21 cellular contexts compared by ENCODE assay signal in the genomic region with DNA sequence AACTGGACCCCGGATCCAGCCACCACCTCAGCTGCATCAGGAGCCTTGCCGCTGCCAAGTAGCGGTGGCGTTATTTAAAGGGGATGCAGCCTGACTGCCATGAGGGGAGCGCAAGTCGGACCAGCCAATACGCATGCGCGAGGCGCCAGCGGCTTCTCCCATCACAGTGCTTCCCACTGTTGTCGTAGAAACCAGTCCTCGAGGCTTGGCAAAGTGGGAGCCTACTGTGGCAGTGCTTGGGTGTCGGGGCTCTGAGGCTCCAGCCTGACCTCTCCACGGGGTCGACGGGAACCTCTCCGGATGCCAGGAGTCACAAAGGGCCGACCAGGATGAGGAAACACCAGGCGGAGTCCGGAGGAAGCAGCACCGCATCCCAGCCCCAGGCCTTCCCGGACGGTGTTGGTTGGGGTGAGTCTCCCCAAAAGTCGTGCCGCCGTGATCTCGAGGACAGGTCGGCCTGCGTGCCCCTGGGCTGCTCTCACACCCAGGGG.
"Had no signal": no experiment of that assay in that cellular context is flagged by ENCODE, and none has a peak within 500 bp of the region (broad histone marks: within the 10 kb centered on the region; RNA-seq: fewer than 3 reads in every experiment).

No MANE protein-coding gene starts in this region.

- DNase-seq: Karpas-422, KG1, MG63, NCI-H1092 treated with DMSO at 0.1 percent for 48 hours, NCI-H1436, NCI-H187, NCI-H2029, NCI-H2081 treated with DMSO at 0.1 percent for 48 hours, NCI-H2171, NCI-H226, NCI-H446, NCI-H510A, NCI-H524 treated with DMSO at 0.1 percent for 48 hours, NCI-H69, RPMI8226, SHP77 treated with DMSO at 0.1 percent for 48 hours, SJCRH30, SW 1271, T-helper 1 cell had no signal

- H3K27ac ChIP-seq: HL-60, SJCRH30 had no signal

- H3K36me3 ChIP-seq: MG63, SJCRH30 had no signal

- H3K4me1 ChIP-seq: SJCRH30 had no signal

- H3K4me3 ChIP-seq: MG63, SJCRH30 had no signal

- H3K27me3 ChIP-seq: MG63, SJCRH30 had no signal

- FAIRE-seq: RCC 7860 had no signal

- H3K9me3 ChIP-seq: MG63, SJCRH30 had no signal
